Comparison of ENCODE assay signal across 14 cellular contexts in the genomic region with DNA sequence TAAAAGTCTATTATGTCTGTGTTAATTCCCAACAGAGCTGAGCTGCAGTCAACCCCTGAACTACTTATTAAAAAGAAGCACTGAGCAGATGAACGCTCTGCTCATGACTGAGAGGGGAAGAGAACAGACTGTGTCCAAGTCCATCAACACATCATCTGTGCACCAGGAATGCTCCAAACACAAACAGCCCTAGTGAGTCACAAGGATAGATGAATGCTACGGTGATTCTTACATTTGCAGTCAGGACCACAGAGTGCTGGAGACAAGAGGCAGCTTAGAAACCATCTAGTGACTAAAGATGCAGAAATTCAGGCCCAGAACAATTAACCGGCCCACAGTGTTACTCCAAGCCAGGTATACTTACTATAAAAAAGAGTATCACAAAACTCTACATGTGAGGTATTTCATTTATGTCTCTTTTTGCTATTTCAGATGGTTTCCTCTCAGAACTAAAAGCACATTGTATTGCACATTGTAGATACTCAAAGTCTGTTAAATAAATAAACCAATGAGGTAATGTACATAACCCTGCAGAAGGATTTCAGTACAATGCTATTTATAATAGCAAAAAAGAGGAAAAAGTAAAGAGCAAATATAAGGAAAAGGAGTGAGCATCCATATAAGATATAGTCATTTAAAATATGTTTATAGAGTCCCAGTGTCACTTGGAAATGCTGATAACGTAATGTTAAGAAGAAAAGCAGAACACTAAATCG.
A peak's percentile ranks its signal among the peaks of the same experiment; 100 is the strongest.
DNase-seq lines count a peak whose midpoint lies in the region; TF ChIP-seq lines count a peak whose summit lies in the region.
"Had no signal": no experiment of that assay in that cellular context is flagged by ENCODE, and none has a peak within 500 bp of the region (broad histone marks: within the 10 kb centered on the region; RNA-seq: fewer than 3 reads in every experiment).

No MANE protein-coding gene starts in this region.

- no peaks in the 10 kb centered on the region for H3K79me2 ChIP-seq in osteoblast (ENCODE audit: insufficient read depth, low read length)

- TF ChIP-seq POLR2A in esophagus muscularis mucosa (IDR thresholded peaks at IDR 0.05; ENCODE audit: low read depth), result no peak

- H3K27ac ChIP-seq in esophagus muscularis mucosa (replicated peaks in 1 of 4) (peak overlapping the region; percentile 42 to 78 (median 72)), osteoblast (ENCODE audit: low read depth, low read length) (no peak overlapping the region)
- H3K27ac ChIP-seq: HL-60, neural progenitor cell, testis had no signal

- no peak for TF ChIP-seq EP300 in esophagus muscularis mucosa (IDR thresholded peaks at IDR 0.05)

- H2AFZ ChIP-seq in osteoblast (ENCODE audit: low read length), result no peak overlapping the region
- H2AFZ ChIP-seq: neural progenitor cell had no signal

- intact Hi-C loops in esophagus muscularis mucosa (cut with DNase I), result no loop called here

- H3K4me3 ChIP-seq in esophagus muscularis mucosa (no peak overlapping the region), osteoblast (ENCODE audit: insufficient read depth, low read length) (no peak overlapping the region)
- H3K4me3 ChIP-seq: neural progenitor cell, testis had no signal

- H3K4me2 ChIP-seq in osteoblast (ENCODE audit: insufficient read depth, low read length), result no peak overlapping the region
- H3K4me2 ChIP-seq: neural progenitor cell had no signal

- DNase-seq in DMS53 (lab: John Stamatoyannopoulos, UW), result peak; percentile 78
- peak; percentile 26 for DNase-seq in NCI-H69 (lab: John Stamatoyannopoulos, UW)
- no peak for DNase-seq in esophagus muscularis mucosa (ENCODE audit: extremely low spot score)
- peak; percentile 96 for DNase-seq in osteoblast (ENCODE audit: insufficient read length, low spot score, missing footprints)
- no peak for DNase-seq in activated naive CD4-positive, alpha-beta T cell treated with anti-CD3 and anti-CD28 coated beads, Interleukin-2, amount 50 U/mL, for 16 hours
- DNase-seq in effector CD4-positive, alpha-beta T cell, result no peak
- DNase-seq in T-helper 2 cell, result no peak
- DNase-seq in NAMALWA (ENCODE audit: low spot score), result no peak
- DNase-seq: activated T-cell treated with anti-CD3 and anti-CD28 coated beads, Interleukin-2, amount 50 U/mL, for 4 hours; H7; NCI-H1436 treated with DMSO at 0.1 percent for 48 hours; testis had no signal

- H3K4me1 ChIP-seq in esophagus muscularis mucosa (peaks cover 3 to 49% (median 40%) of the 10 kb centered on the region in 4 donors), osteoblast (ENCODE audit: insufficient read depth, low read length) (peaks cover 13% of the 10 kb centered on the region)
- H3K4me1 ChIP-seq: testis had no signal

- no peaks in the 10 kb centered on the region for H4K20me1 ChIP-seq in osteoblast (ENCODE audit: insufficient read depth, low read length)

- H3K9me3 ChIP-seq in esophagus muscularis mucosa, result no peaks in the 10 kb centered on the region
- no peaks in the 10 kb centered on the region for H3K9me3 ChIP-seq in osteoblast (ENCODE audit: low read depth, low read length)
- H3K9me3 ChIP-seq: testis had no signal

- no peaks in the 10 kb centered on the region for H3K36me3 ChIP-seq in esophagus muscularis mucosa
- H3K36me3 ChIP-seq in osteoblast (ENCODE audit: insufficient read depth, low read length), result no peaks in the 10 kb centered on the region
- H3K36me3 ChIP-seq: neural progenitor cell had no signal

- H3K27me3 ChIP-seq in esophagus muscularis mucosa (no peaks in the 10 kb centered on the region), osteoblast (ENCODE audit: insufficient read depth, low read length) (no peaks in the 10 kb centered on the region)
- H3K27me3 ChIP-seq: neural progenitor cell, testis had no signal

- WGBS in esophagus muscularis mucosa, result 59% methylated on average over 5 of the region's 5 CpGs

- TF ChIP-seq CTCF in esophagus muscularis mucosa (IDR thresholded peaks at IDR 0.05) (no peak), osteoblast (IDR thresholded peaks at IDR 0.05; ENCODE audit: extremely low read depth, low read depth, low read length) (no peak)

Comparison
In these comparisons a context has a peak if more than half of its experiments do, and no peak if none do; other contexts are left out.
1. DNase-seq: peak in DMS53 (single experiment), NCI-H69 (single experiment) and osteoblast (single experiment); none in esophagus muscularis mucosa (single experiment), activated naive CD4-positive, alpha-beta T cell treated with anti-CD3 and anti-CD28 coated beads, Interleukin-2, amount 50 U/mL, for 16 hours (single experiment), effector CD4-positive, alpha-beta T cell (single experiment), T-helper 2 cell (0 of 5) and NAMALWA (single experiment).